1 cellular context compared by ENCODE assay signal in genomic region chr5:175967471-175968372, GRCh38.
A peak's percentile ranks its signal among the peaks of the same experiment; 100 is the strongest.
TF ChIP-seq lines count a peak whose summit lies in the region.

TSS of gene THOC3 (minus strand) at chr5:175968315. CDS start at chr5:175968208, 107 bp downstream.

TF ChIP-seq in HepG2, 621 proteins besides CTCF, POLR2A, EP300 and RAD21 (continued from another document):
- TF ChIP-seq ARID4A (CRISPR knock-in tag; IDR thresholded peaks at IDR 0.05; ENCODE audit: borderline replicate concordance) = 0 out of 2 replicates have a peak, but pooled peaks have one; percentile 30
- TF ChIP-seq HMGXB4 (CRISPR knock-in tag; IDR thresholded peaks at IDR 0.05; ENCODE audit: borderline replicate concordance in 1 of 2, low read depth in 1 of 2) = peak in 1 of 2 experiments; percentile 32; a peak in 1 of 4 replicates
- peak; percentile 32; the same call in 1 of the 2 replicates for TF ChIP-seq ARHGAP35 (CRISPR knock-in tag; IDR thresholded peaks at IDR 0.05; ENCODE audit: borderline replicate concordance)
- peak; percentile 22; the same call in 1 of the 2 replicates for TF ChIP-seq ARID5B (CRISPR knock-in tag; IDR thresholded peaks at IDR 0.05)
